15 cellular contexts compared by ENCODE assay signal in the genomic region with DNA sequence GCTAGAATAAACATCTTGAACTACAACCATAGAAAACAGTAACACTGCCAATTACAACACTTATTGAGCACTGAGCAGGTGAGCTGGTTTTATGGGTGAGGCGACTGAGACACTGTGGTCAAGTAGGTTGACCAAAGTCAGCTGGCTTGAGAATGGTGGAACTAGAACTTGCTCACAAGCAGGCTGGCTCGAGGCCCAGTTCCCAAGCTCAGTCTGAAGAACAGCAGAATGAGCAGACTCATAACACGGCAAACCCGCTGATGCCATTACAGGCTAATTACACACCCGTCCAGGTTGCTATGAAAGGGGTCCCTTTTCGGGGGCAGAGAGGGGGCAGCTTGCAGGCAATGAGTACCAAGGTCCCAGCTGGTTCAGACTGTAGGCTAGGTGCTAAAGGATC. TPM values are rescaled to one million over a fixed set of nuclear protein-coding genes. Genes with fewer than 3 reads are reported as not detected.
A peak's percentile ranks its signal among the peaks of the same experiment; 100 is the strongest.
DNase-seq lines count a peak whose midpoint lies in the region; FAIRE-seq and TF ChIP-seq lines count a peak whose summit lies in the region.
"Had no signal": no experiment of that assay in that cellular context is flagged by ENCODE, and none has a peak within 500 bp of the region (broad histone marks: within the 10 kb centered on the region; RNA-seq: fewer than 3 reads in every experiment).

No MANE protein-coding gene starts in this region.

- no peaks in the 10 kb centered on the region for H3K27me3 ChIP-seq in bronchial epithelial cell (ENCODE audit: control insufficient read depth, insufficient read depth, low read length)
- H3K27me3 ChIP-seq in small intestine (ENCODE audit: control insufficient read depth in 2 of 2, insufficient read depth in 2 of 2, low read length in 2 of 2): no peaks in the 10 kb centered on the region

- H3K4me1 ChIP-seq in small intestine (ENCODE audit: control insufficient read depth in 2 of 2, insufficient read depth in 1 of 2, low read depth in 1 of 2, low read length in 1 of 2): peaks cover 10 to 13% of the 10 kb centered on the region in 2 donors

- peak overlapping the region; percentile 69 to 77 for H3K27ac ChIP-seq in small intestine (ENCODE audit: low read depth in 1 of 2, low read length in 1 of 2)

- no peaks in the 10 kb centered on the region for H3K9me3 ChIP-seq in small intestine (ENCODE audit: control insufficient read depth, low read depth)

- peak; percentile 83 for FAIRE-seq in bronchial epithelial cell (lab: Jason Lieb, UNC)
- FAIRE-seq in small intestine (lab: Jason Lieb, UNC): no peak
- FAIRE-seq: frontal cortex, H54 had no signal

- DNase-seq in NCI-H2029 (lab: John Stamatoyannopoulos, UW) (peak; percentile 58), bronchial epithelial cell (ENCODE audit: low read depth) (no peak), iris pigment epithelial cell (ENCODE audit: low read depth) (peak; percentile 52), small intestine (peak; percentile 52), T-helper 9 cell (no peak), NOMO-1 (lab: John Stamatoyannopoulos, UW; ENCODE audit: unreplicated experiment in 2 of 2) (no peak), inferior parietal cortex (ENCODE audit: extremely low spot score) (no peak), SHP77 treated with DMSO at 0.1 percent for 48 hours (lab: John Stamatoyannopoulos, UW) (no peak)
- DNase-seq: activated T-cell treated with anti-CD3 and anti-CD28 coated beads, Interleukin-2, amount 50 U/mL, for 24 hours; CD4-positive, CD25-positive, alpha-beta regulatory T cell; NCI-H345; PC-3; T-cell had no signal

- no peak overlapping the region for H3K4me3 ChIP-seq in bronchial epithelial cell (ENCODE audit: low read depth, low read length)
- H3K4me3 ChIP-seq in small intestine (ENCODE audit: low read depth in 1 of 2, low read length in 2 of 2): no peak overlapping the region

- TF ChIP-seq CTCF in bronchial epithelial cell (IDR thresholded peaks at IDR 0.05; ENCODE audit: insufficient read depth, low read length, severe bottlenecking): no peak

- 40 to 54% (median 43%) methylated on average over 6 of the region's 6 CpGs for WGBS in small intestine, 3 donors

- peaks cover 4% of the 10 kb centered on the region for H3K36me3 ChIP-seq in bronchial epithelial cell (ENCODE audit: control insufficient read depth, insufficient read depth, low read length)
- H3K36me3 ChIP-seq in small intestine (ENCODE audit: control insufficient read depth in 2 of 2, insufficient read depth in 2 of 2, low read length in 2 of 2): peaks cover 2 to 5% of the 10 kb centered on the region in 2 donors

RNA-seq across cellular contexts. Expression of a gene that starts 6.5 kb away (rescaled TPM):
- total RNA-seq in bronchial epithelial cell: 17.1 and 19.7 TPM in 2 replicates
- 10 to 100 TPM; 22.4 to 37.3 (median 31.0) TPM for polyA plus RNA-seq in small intestine

RNA-seq across cellular contexts. Expression of a gene that starts 6.6 kb away (rescaled TPM):
- 12.9 and 13.3 TPM in 2 replicates for total RNA-seq in bronchial epithelial cell
- 10 to 100 TPM; 18.1 to 34.0 (median 33.0) TPM for polyA plus RNA-seq in small intestine

Comparison
In these comparisons a context has a peak if more than half of its experiments do, and no peak if none do; other contexts are left out.
1. DNase-seq: peak in NCI-H2029 (single experiment), iris pigment epithelial cell (single experiment) and small intestine (single experiment); none in bronchial epithelial cell (single experiment), T-helper 9 cell (single experiment), NOMO-1 (0 of 2), inferior parietal cortex (single experiment) and SHP77 treated with DMSO at 0.1 percent for 48 hours (single experiment).